Comparison of ENCODE assay signal across 20 cellular contexts in genomic region chr6:160076009-160076408, GRCh38.
"Had no signal": no experiment of that assay in that cellular context is flagged by ENCODE, and none has a peak within 500 bp of the region (broad histone marks: within the 10 kb centered on the region; RNA-seq: fewer than 3 reads in every experiment).

No MANE protein-coding gene starts in this region.

- H3K27me3 ChIP-seq: esophagus squamous epithelium, gastroesophageal sphincter, tibial artery had no signal

- FAIRE-seq: TTC549 had no signal

- H3K4me1 ChIP-seq: esophagus squamous epithelium, gastroesophageal sphincter, left ventricle myocardium inferior, tibial artery had no signal

- H3K9me3 ChIP-seq: esophagus squamous epithelium, gastroesophageal sphincter, left ventricle myocardium inferior, tibial artery had no signal

- H3K27ac ChIP-seq: coronary artery, esophagus squamous epithelium, gastroesophageal sphincter, left ventricle myocardium inferior, tibial artery, WERI-Rb-1 had no signal

- DNase-seq: activated CD4-positive, alpha-beta T cell treated with anti-CD3 and anti-CD28 coated beads for 4 hours; activated CD4-positive, alpha-beta T cell treated with anti-CD3 and anti-CD28 coated beads, Interleukin-2, amount 50 U/mL, for 48 hours; activated naive CD4-positive, alpha-beta T cell treated with anti-CD3 and anti-CD28 coated beads for 36 hours; cerebellar nuclear complex; endodermal cell; esophagus squamous epithelium; head of caudate nucleus; hypothalamus; left ventricle myocardium inferior; midbrain; retina; stimulated activated CD4-positive, alpha-beta T cell treated with anti-CD3 and anti-CD28 coated beads, Interleukin-4, amount 100 ng/mL, for 24 hours; stimulated activated naive CD8-positive, alpha-beta T cell treated with anti-CD3 and anti-CD28 coated beads, Interleukin-15, amount 100 ng/mL, for 72 hours; T-helper 1 cell; tibial artery; WERI-Rb-1 had no signal

- ATAC-seq: gastroesophageal sphincter; natural killer cell treated with Interleukin-12 subunit alpha and Interleukin-12 subunit beta and Interleukin-15 and Interleukin-18, amount 100 ng/mL, for 72 hours; stimulated activated naive CD8-positive, alpha-beta T cell treated with anti-CD3 and anti-CD28 coated beads, Interleukin-15, amount 100 ng/mL, for 72 hours had no signal

- H3K4me3 ChIP-seq: coronary artery, esophagus squamous epithelium, gastroesophageal sphincter, left ventricle myocardium inferior, tibial artery had no signal
